18 cellular contexts compared by ENCODE assay signal in the genomic region with DNA sequence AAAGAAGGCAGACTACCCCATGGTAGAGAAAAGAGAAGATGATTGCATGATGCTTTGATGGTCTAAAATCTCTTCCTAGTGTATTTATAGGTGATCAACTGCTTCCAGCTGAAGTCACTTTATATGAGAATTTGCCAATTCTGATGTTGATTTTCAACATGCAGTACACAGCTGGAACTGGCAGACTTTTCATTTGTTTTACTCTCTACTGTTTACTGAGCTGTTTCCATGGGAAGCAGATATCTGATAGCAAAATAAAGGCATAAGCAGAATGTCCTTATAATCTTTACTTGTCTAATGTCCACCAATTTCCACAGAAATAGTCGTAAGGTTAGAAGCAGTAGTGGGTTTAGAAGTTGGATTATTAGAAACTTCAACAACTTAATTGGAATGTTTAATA.
DNase-seq lines count a peak whose midpoint lies in the region; ATAC-seq and TF ChIP-seq lines count a peak whose summit lies in the region.
"Had no signal": no experiment of that assay in that cellular context is flagged by ENCODE, and none has a peak within 500 bp of the region (broad histone marks: within the 10 kb centered on the region; RNA-seq: fewer than 3 reads in every experiment).

No MANE protein-coding gene starts in this region.

- ATAC-seq in lower lobe of right lung (peak; percentile 37 to 82), GM21447 (IDR thresholded peaks at IDR 0.05; ENCODE audit: unreplicated experiment) (no peak)
- ATAC-seq: GM23338 had no signal

- H3K27me3 Mint-ChIP-seq in activated CD4-positive, alpha-beta T cell treated with anti-CD3 and anti-CD28 coated beads, Interleukin-2, amount 10 ng/mL, durations not matched to agents 7 days and 5 days = peaks cover 7% of the 10 kb centered on the region

- H3K4me1 Mint-ChIP-seq in activated CD4-positive, alpha-beta T cell treated with anti-CD3 and anti-CD28 coated beads, Interleukin-2, amount 10 ng/mL, durations not matched to agents 7 days and 5 days = no peaks in the 10 kb centered on the region
- H3K4me1 Mint-ChIP-seq: IgD-negative memory B cell had no signal

- no peaks in the 10 kb centered on the region for H3K27me3 ChIP-seq in lower lobe of right lung (ENCODE audit: low read depth)
- H3K27me3 ChIP-seq: Peyer's patch had no signal

- no peaks in the 10 kb centered on the region for H3K9me3 Mint-ChIP-seq in activated CD4-positive, alpha-beta T cell treated with anti-CD3 and anti-CD28 coated beads, Interleukin-2, amount 10 ng/mL, durations not matched to agents 7 days and 5 days
- H3K9me3 Mint-ChIP-seq: GM23338, IgD-negative memory B cell had no signal

- H3K27ac Mint-ChIP-seq in activated CD4-positive, alpha-beta T cell treated with anti-CD3 and anti-CD28 coated beads, Interleukin-2, amount 10 ng/mL, durations not matched to agents 7 days and 5 days = no peak overlapping the region
- H3K27ac Mint-ChIP-seq: GM23338 had no signal

- no peak overlapping the region for H3K4me3 ChIP-seq in lower lobe of right lung
- H3K4me3 ChIP-seq: GM23338, Peyer's patch had no signal

- no peaks in the 10 kb centered on the region for H3K36me3 Mint-ChIP-seq in activated CD4-positive, alpha-beta T cell treated with anti-CD3 and anti-CD28 coated beads, Interleukin-2, amount 10 ng/mL, durations not matched to agents 7 days and 5 days (ENCODE audit: low read depth)
- H3K36me3 Mint-ChIP-seq: IgD-negative memory B cell had no signal

- in situ Hi-C loops in GM13977 (cut with MboI; ENCODE audit: low pct_unique_long_range_greater_than_20kb, low sequenced_read_pairs, unreplicated experiment) = no loop called here

- POLR2A ChIA-PET in activated CD4-positive, alpha-beta T cell treated with anti-CD3 and anti-CD28 coated beads, Interleukin-2, amount 10 ng/mL, durations not matched to agents 7 days and 5 days (lab: Charles Lee) = no interaction called here

- peak overlapping the region; percentile 82 for H3K27ac ChIP-seq in VCaP
- H3K27ac ChIP-seq in lower lobe of right lung = no peak overlapping the region
- H3K27ac ChIP-seq: Peyer's patch had no signal

- DNase-seq in COR-L47 (lab: John Stamatoyannopoulos, UW) = peak; percentile 72
- DNase-seq in NCI-H2081 (lab: John Stamatoyannopoulos, UW) = peak; percentile 42 to 78
- DNase-seq in lower lobe of right lung = no peak
- no peak for DNase-seq in activated CD4-positive, alpha-beta T cell treated with anti-CD3 and anti-CD28 coated beads, Interleukin-2, amount 10 ng/mL, durations not matched to agents 7 days and 5 days
- DNase-seq in GM13977 (ENCODE audit: low spot score) = no peak
- DNase-seq: AML-193, Calu3, DMS79 treated with DMSO at 0.1 percent for 48 hours, GDM1, NCI-H1694 treated with DMSO at 0.1 percent for 48 hours, NCI-H526, Peyer's patch, Right ventricle myocardium superior, SK-N-SH had no signal

- H3K4me3 Mint-ChIP-seq in activated CD4-positive, alpha-beta T cell treated with anti-CD3 and anti-CD28 coated beads, Interleukin-2, amount 10 ng/mL, durations not matched to agents 7 days and 5 days = no peak overlapping the region
- H3K4me3 Mint-ChIP-seq: GM23338, IgD-negative memory B cell had no signal

- H3K9me3 ChIP-seq in lower lobe of right lung = no peaks in the 10 kb centered on the region
- H3K9me3 ChIP-seq: Peyer's patch, SK-N-SH had no signal

- no peaks in the 10 kb centered on the region for H3K36me3 ChIP-seq in lower lobe of right lung
- H3K36me3 ChIP-seq: Peyer's patch had no signal

- H3K4me1 ChIP-seq in lower lobe of right lung = no peaks in the 10 kb centered on the region
- H3K4me1 ChIP-seq: Peyer's patch had no signal

- TF ChIP-seq CTCF in VCaP (conservative IDR thresholded peaks at IDR 0.05) (no peak), lower lobe of right lung (IDR thresholded peaks at IDR 0.05) (no peak), GM13977 (IDR thresholded peaks at IDR 0.05; ENCODE audit: extremely low read depth, insufficient read depth, missing control alignments) (no peak)

- intact Hi-C loops in lower lobe of right lung (cut with DNase I) = no loop called here

- CTCF ChIA-PET in activated CD4-positive, alpha-beta T cell treated with anti-CD3 and anti-CD28 coated beads, Interleukin-2, amount 10 ng/mL, durations not matched to agents 7 days and 5 days (lab: Charles Lee) = interaction anchor here (0.7 kb wide), 1 partner anchor 12 kb away, joined by 3 read pairs; no protein-coding TSS in a partner anchor

Comparison
In these comparisons a context has a peak if more than half of its experiments do, and no peak if none do; other contexts are left out.
1. DNase-seq: peak in COR-L47 (single experiment) and NCI-H2081 (2 of 2); none in lower lobe of right lung (single experiment), activated CD4-positive, alpha-beta T cell treated with anti-CD3 and anti-CD28 coated beads, Interleukin-2, amount 10 ng/mL, durations not matched to agents 7 days and 5 days (single experiment) and GM13977 (single experiment).